ENCODE assay signal across 20 cellular contexts in genomic region chr5:133863857-133864585, GRCh38.
"Had no signal": no experiment of that assay in that cellular context is flagged by ENCODE, and none has a peak within 500 bp of the region (broad histone marks: within the 10 kb centered on the region; RNA-seq: fewer than 3 reads in every experiment).

No MANE protein-coding gene starts in this region.

- DNase-seq: activated CD4-positive, alpha-beta T cell treated with anti-CD3 and anti-CD28 coated beads, Interleukin-2, amount 10 ng/mL, durations not matched to agents 7 days and 5 days; activated CD8-positive, alpha-beta memory T cell treated with anti-CD3 and anti-CD28 coated beads for 24 hours; activated naive CD4-positive, alpha-beta T cell; dermis blood vessel endothelial cell; effector memory CD8-positive, alpha-beta T cell; gastrocnemius medialis; heart right ventricle; stimulated activated CD4-positive, alpha-beta T cell treated with anti-CD3 and anti-CD28 coated beads, Interleukin-12 subunit alpha, Interleukin-12 subunit beta, amount 100 ng/mL, for 4 hours; stimulated activated CD4-positive, alpha-beta T cell treated with anti-CD3 and anti-CD28 coated beads, Interleukin-2, amount 100 ng/mL, for 24 hours; stimulated activated naive CD4-positive, alpha-beta T cell; tibial artery; uterus had no signal

- H3K9me3 Mint-ChIP-seq: activated CD4-positive, alpha-beta T cell treated with anti-CD3 and anti-CD28 coated beads, Interleukin-2, amount 10 ng/mL, durations not matched to agents 7 days and 5 days; activated T-helper 1 cell treated with anti-CD3 and anti-CD28 coated beads, Interleukin-12 subunit alpha, Interleukin-12 subunit beta, Interleukin-2, Interleukin-4 antibody, amounts not matched to agents 30 ng/mL and 10 ng/mL and 1 ng/mL, durations not matched to agents 14 hours and 24 hours and 36 hours; effector memory CD8-positive, alpha-beta T cell; neural crest cell; T-helper 2 cell treated with Interferon-gamma antibody and Interleukin-4, amounts not matched to agents 5 μg/mL and 100 μg/mL, for 36 hours had no signal

- H3K27me3 Mint-ChIP-seq: activated CD4-positive, alpha-beta T cell treated with anti-CD3 and anti-CD28 coated beads, Interleukin-2, amount 10 ng/mL, durations not matched to agents 7 days and 5 days had no signal

- H3K4me1 ChIP-seq: gastrocnemius medialis, tibial artery, uterus had no signal

- H3K27me3 ChIP-seq: gastrocnemius medialis, tibial artery, uterus had no signal

- H3K4me3 Mint-ChIP-seq: activated CD4-positive, alpha-beta T cell treated with anti-CD3 and anti-CD28 coated beads, Interleukin-2, amount 10 ng/mL, durations not matched to agents 7 days and 5 days; activated T-helper 1 cell treated with anti-CD3 and anti-CD28 coated beads, Interleukin-12 subunit alpha, Interleukin-12 subunit beta, Interleukin-2, Interleukin-4 antibody, amounts not matched to agents 30 ng/mL and 10 ng/mL and 1 ng/mL, durations not matched to agents 14 hours and 24 hours and 36 hours; effector memory CD8-positive, alpha-beta T cell; neural crest cell; T-helper 2 cell treated with Interferon-gamma antibody and Interleukin-4, amounts not matched to agents 5 μg/mL and 100 μg/mL, for 36 hours had no signal

- H3K27ac ChIP-seq: epithelial cell of prostate, gastrocnemius medialis, heart right ventricle, tibial artery, uterus had no signal

- H3K36me3 ChIP-seq: gastrocnemius medialis, heart right ventricle, tibial artery, uterus had no signal

- H3K27ac Mint-ChIP-seq: activated CD4-positive, alpha-beta T cell treated with anti-CD3 and anti-CD28 coated beads, Interleukin-2, amount 10 ng/mL, durations not matched to agents 7 days and 5 days; activated T-helper 1 cell treated with anti-CD3 and anti-CD28 coated beads, Interleukin-12 subunit alpha, Interleukin-12 subunit beta, Interleukin-2, Interleukin-4 antibody, amounts not matched to agents 30 ng/mL and 10 ng/mL and 1 ng/mL, durations not matched to agents 14 hours and 24 hours and 36 hours; effector memory CD8-positive, alpha-beta T cell; T-helper 2 cell treated with Interferon-gamma antibody and Interleukin-4, amounts not matched to agents 5 μg/mL and 100 μg/mL, for 36 hours had no signal

- H3K4me3 ChIP-seq: gastrocnemius medialis, heart right ventricle, lung, tibial artery, uterus had no signal

- FAIRE-seq: astrocyte, islet of Langerhans had no signal

- H3K9me3 ChIP-seq: gastrocnemius medialis, heart right ventricle, tibial artery, uterus had no signal

- ATAC-seq: effector memory CD8-positive, alpha-beta T cell; gastrocnemius medialis; heart right ventricle; sciatic nerve had no signal
